ENCODE assay signal across 1 cellular context in genomic region chr9:94167055-94167346, GRCh38.
A peak's percentile ranks its signal among the peaks of the same experiment; 100 is the strongest.
TF ChIP-seq lines count a peak whose summit lies in the region.

No MANE protein-coding gene starts in this region.

TF ChIP-seq in H1, 55 proteins besides CTCF, POLR2A, EP300 and RAD21 (continued from another document):
- peak; percentile 65 for TF ChIP-seq CHD7 (IDR thresholded peaks at IDR 0.05; ENCODE audit: insufficient replicate concordance, low read length)
- TF ChIP-seq ATF3 (IDR thresholded peaks at IDR 0.05; ENCODE audit: insufficient read depth, low read depth, low read length): no peak
- 0 out of 4 replicates have a peak, but pooled peaks of 1 of the 2 experiments have one; percentile 35 for TF ChIP-seq SIN3A (conservative IDR thresholded peaks at IDR 0.05 in 1 of 2, IDR thresholded peaks at IDR 0.05 in 1 of 2; ENCODE audit: low read depth in 1 of 2, low read length in 2 of 2)
- peak; percentile 3 for TF ChIP-seq TAF7 (optimal IDR thresholded peaks at IDR 0.05; ENCODE audit: borderline replicate concordance, low read depth, low read length)
- no peak for TF ChIP-seq ZNF274 (IDR thresholded peaks at IDR 0.05; ENCODE audit: borderline replicate concordance, extremely low read depth, low read length)
- 0 out of 4 replicates have a peak, but pooled peaks of 1 of the 2 experiments have one; percentile 29 for TF ChIP-seq HDAC2 (IDR thresholded peaks at IDR 0.05; ENCODE audit: borderline replicate concordance in 1 of 2, low read depth in 2 of 2, low read length in 2 of 2)
- TF ChIP-seq SP1 (IDR thresholded peaks at IDR 0.05; ENCODE audit: low read depth, low read length): peak; percentile 46; the same call in 1 of the 2 replicates
- no peak for TF ChIP-seq E2F6 (IDR thresholded peaks at IDR 0.05)
- TF ChIP-seq ASH2L (IDR thresholded peaks at IDR 0.05; ENCODE audit: low read length): peak; percentile 63
- TF ChIP-seq SAP30 (IDR thresholded peaks at IDR 0.05; ENCODE audit: insufficient read depth, insufficient replicate concordance, low read length): peak; percentile 75
- no peak for TF ChIP-seq BCL11A (IDR thresholded peaks at IDR 0.05; ENCODE audit: low read depth in 2 of 2, low read length in 2 of 2)
- no peak for TF ChIP-seq TCF12 (IDR thresholded peaks at IDR 0.05; ENCODE audit: low read depth, low read length)
- no peak for TF ChIP-seq RXRA (IDR thresholded peaks at IDR 0.05; ENCODE audit: insufficient read depth, low read depth, low read length)
- TF ChIP-seq PHF8 (conservative IDR thresholded peaks at IDR 0.05; ENCODE audit: low read depth, low read length): peak; percentile 50
- no peak for TF ChIP-seq BACH1 (IDR thresholded peaks at IDR 0.05; ENCODE audit: low read length)
- peak; percentile 30 for TF ChIP-seq TAF1 (IDR thresholded peaks at IDR 0.05; ENCODE audit: low read depth, low read length)
- no peak for TF ChIP-seq KDM1A (IDR thresholded peaks at IDR 0.05; ENCODE audit: borderline replicate concordance, low read length)
- no peak for TF ChIP-seq CHD2 (IDR thresholded peaks at IDR 0.05; ENCODE audit: low read length)
- TF ChIP-seq RBBP5 (IDR thresholded peaks at IDR 0.05; ENCODE audit: borderline replicate concordance, low read depth, low read length): no peak
- TF ChIP-seq EZH2 (IDR thresholded peaks at IDR 0.05; ENCODE audit: low read depth, low read length, severe bottlenecking): no peak
- peak; percentile 65 for TF ChIP-seq TBP (IDR thresholded peaks at IDR 0.05; ENCODE audit: low read depth, low read length)
